In genomic region chr15:22950211-22950990, GRCh38 we compare ENCODE assay signal across 13 cellular contexts. TPM values are rescaled to one million over a fixed set of nuclear protein-coding genes. Genes with fewer than 3 reads are reported as not detected.
DNase-seq lines count a peak whose midpoint lies in the region; TF ChIP-seq lines count a peak whose summit lies in the region.
"Had no signal": no experiment of that assay in that cellular context is flagged by ENCODE, and none has a peak within 500 bp of the region (broad histone marks: within the 10 kb centered on the region; RNA-seq: fewer than 3 reads in every experiment).

No MANE protein-coding gene starts in this region.

- H3K4me3 ChIP-seq in tibial artery (no peak overlapping the region), brain microvascular endothelial cell (ENCODE audit: low read depth, low read length) (no peak overlapping the region)
- H3K4me3 ChIP-seq: K562 had no signal

- intact Hi-C loops in tibial artery (cut with DNase I; ENCODE audit: low total_unique reads) = loop anchor here (2.0 kb wide), 1 partner anchor 30 kb away; the partner anchor contains the start of gene CYFIP1

- H3K9me3 ChIP-seq in tibial artery = no peaks in the 10 kb centered on the region

- DNase-seq in endothelial cell (ENCODE audit: low spot score) = no peak
- DNase-seq in tibial artery = no peak
- no peak for DNase-seq in activated CD4-positive, CD25-positive, alpha-beta regulatory T cell (lab: John Stamatoyannopoulos, UW)
- DNase-seq in brain microvascular endothelial cell = no peak
- DNase-seq in NCI-H510A treated with DMSO at 0.1 percent for 48 hours (lab: John Stamatoyannopoulos, UW) = no peak
- DNase-seq: activated CD4-positive, CD25-positive, alpha-beta regulatory T cell treated with anti-CD3 and anti-CD28 coated beads, Interleukin-2, amount 50 U/mL, for 72 hours; activated naive CD4-positive, alpha-beta T cell treated with anti-CD3 and anti-CD28 coated beads, Interleukin-2, amount 10 ng/mL, durations not matched to agents 7 days and 5 days; CD4-positive, CD25-positive, alpha-beta regulatory T cell; NCI-H2171 treated with DMSO at 0.1 percent for 48 hours had no signal

- peaks cover 15% of the 10 kb centered on the region for H3K27me3 Mint-ChIP-seq in endothelial cell (ENCODE audit: unreplicated experiment)
- no peaks in the 10 kb centered on the region for H3K27me3 Mint-ChIP-seq in nephron (ENCODE audit: low read depth)

- peaks cover 4 to 78% (median 58%) of the 10 kb centered on the region in 4 donors for H3K4me1 ChIP-seq in tibial artery

- H3K4me1 Mint-ChIP-seq in endothelial cell (ENCODE audit: unreplicated experiment) = peaks cover 27% of the 10 kb centered on the region
- H3K4me1 Mint-ChIP-seq in nephron = peaks cover 40% of the 10 kb centered on the region

- peaks cover 21% of the 10 kb centered on the region for H3K36me3 Mint-ChIP-seq in endothelial cell (ENCODE audit: low read depth, unreplicated experiment)
- no peaks in the 10 kb centered on the region for H3K36me3 Mint-ChIP-seq in nephron (ENCODE audit: low read depth)
- H3K36me3 Mint-ChIP-seq: activated naive CD4-positive, alpha-beta T cell treated with anti-CD3 and anti-CD28 coated beads, Interleukin-2, amount 10 ng/mL, durations not matched to agents 7 days and 5 days; CD4-positive, CD25-positive, alpha-beta regulatory T cell had no signal

- no peak overlapping the region for H3K27ac Mint-ChIP-seq in endothelial cell (ENCODE audit: unreplicated experiment)
- peak overlapping the region; percentile 27 to 78 (median 44) for H3K27ac Mint-ChIP-seq in nephron
- H3K27ac Mint-ChIP-seq: activated naive CD4-positive, alpha-beta T cell treated with anti-CD3 and anti-CD28 coated beads, Interleukin-2, amount 10 ng/mL, durations not matched to agents 7 days and 5 days; T-helper 1 cell treated with Interleukin-12 subunit alpha and Interleukin-12 subunit beta and Interleukin-4 antibody, amounts not matched to agents 30 μg/mL and 1 μg/mL, for 36 hours had no signal

- H3K27me3 ChIP-seq in tibial artery (no peaks in the 10 kb centered on the region), brain microvascular endothelial cell (replicated peaks) (no peaks in the 10 kb centered on the region)

- in situ Hi-C loops in brain microvascular endothelial cell (cut with HindIII; ENCODE audit: low pct_ligation_motif_present, low sequenced_read_pairs) = no loop called here

- H3K27ac ChIP-seq in VCaP (peak overlapping the region; percentile 80), tibial artery (peak overlapping the region; percentile 72 to 77), brain microvascular endothelial cell (no peak overlapping the region)

- peaks cover 2 to 15% (median 14%) of the 10 kb centered on the region in 3 donors for H3K36me3 ChIP-seq in tibial artery
- H3K36me3 ChIP-seq in brain microvascular endothelial cell (replicated peaks) = no peaks in the 10 kb centered on the region

- no peaks in the 10 kb centered on the region for H3K9me3 Mint-ChIP-seq in endothelial cell (ENCODE audit: unreplicated experiment)
- H3K9me3 Mint-ChIP-seq in nephron = no peaks in the 10 kb centered on the region
- H3K9me3 Mint-ChIP-seq: activated naive CD4-positive, alpha-beta T cell treated with anti-CD3 and anti-CD28 coated beads, Interleukin-2, amount 10 ng/mL, durations not matched to agents 7 days and 5 days; CD4-positive, CD25-positive, alpha-beta regulatory T cell; T-helper 1 cell treated with Interleukin-12 subunit alpha and Interleukin-12 subunit beta and Interleukin-4 antibody, amounts not matched to agents 30 μg/mL and 1 μg/mL, for 36 hours had no signal

- no peak for TF ChIP-seq CTCF in VCaP (conservative IDR thresholded peaks at IDR 0.05)
- no peak for TF ChIP-seq CTCF in endothelial cell (IDR thresholded peaks at IDR 0.05; ENCODE audit: unreplicated experiment)
- no peak for TF ChIP-seq CTCF in nephron (IDR thresholded peaks at IDR 0.05; ENCODE audit: unreplicated experiment in 3 of 3)
- no peak for TF ChIP-seq CTCF in tibial artery (IDR thresholded peaks at IDR 0.05)
- no peak for TF ChIP-seq CTCF in brain microvascular endothelial cell (IDR thresholded peaks at IDR 0.05; ENCODE audit: low read depth, low read length, missing control alignments)

- peak overlapping the region; percentile 76 for H3K4me3 Mint-ChIP-seq in endothelial cell (ENCODE audit: unreplicated experiment)
- peak overlapping the region in 1 of 3 experiments; percentile 13 for H3K4me3 Mint-ChIP-seq in nephron
- H3K4me3 Mint-ChIP-seq: activated naive CD4-positive, alpha-beta T cell treated with anti-CD3 and anti-CD28 coated beads, Interleukin-2, amount 10 ng/mL, durations not matched to agents 7 days and 5 days; CD4-positive, CD25-positive, alpha-beta regulatory T cell; T-helper 1 cell treated with Interleukin-12 subunit alpha and Interleukin-12 subunit beta and Interleukin-4 antibody, amounts not matched to agents 30 μg/mL and 1 μg/mL, for 36 hours had no signal

RNA-seq across cellular contexts. Expression of gene CYFIP1, which starts 29.8 kb away (rescaled TPM):
- 154 TPM for total RNA-seq in endothelial cell (ENCODE audit: unreplicated experiment)
